Comparison of ENCODE assay signal across 2 cellular contexts in the genomic region with DNA sequence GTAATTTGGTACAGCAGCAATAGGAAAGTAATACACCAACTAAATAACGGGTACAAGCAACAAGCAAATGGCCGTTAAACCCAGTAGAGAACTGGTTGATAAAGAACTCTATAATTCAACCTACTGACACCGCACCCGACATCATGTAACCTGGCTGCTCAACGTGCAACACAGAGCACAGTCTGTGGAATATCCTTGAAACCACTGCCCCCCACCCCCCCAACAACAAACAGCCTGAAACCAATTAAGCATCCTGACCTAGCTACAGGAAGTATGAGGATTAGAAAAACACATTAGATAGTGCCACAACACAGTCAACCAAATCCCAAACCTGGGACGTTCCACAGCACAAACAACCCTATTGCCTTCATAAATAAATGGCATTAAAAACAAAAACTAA.
TF ChIP-seq lines count a peak whose summit lies in the region.

No MANE protein-coding gene starts in this region.

TF ChIP-seq in HepG2, 621 proteins besides CTCF, POLR2A, EP300 and RAD21:
- no peak for TF ChIP-seq ZNF383 (CRISPR knock-in tag; IDR thresholded peaks at IDR 0.05; ENCODE audit: borderline replicate concordance)
- no peak for TF ChIP-seq KDM2A (CRISPR knock-in tag; IDR thresholded peaks at IDR 0.05; ENCODE audit: borderline replicate concordance, low read depth)
- TF ChIP-seq PHF20 (CRISPR knock-in tag; IDR thresholded peaks at IDR 0.05), result no peak
- no peak for TF ChIP-seq FOXA1 (IDR thresholded peaks at IDR 0.05)
- TF ChIP-seq FOXA1 (CRISPR knock-in tag; IDR thresholded peaks at IDR 0.05), result no peak
- TF ChIP-seq RORA (CRISPR knock-in tag; IDR thresholded peaks at IDR 0.05), result no peak
- TF ChIP-seq, protein P1, sequence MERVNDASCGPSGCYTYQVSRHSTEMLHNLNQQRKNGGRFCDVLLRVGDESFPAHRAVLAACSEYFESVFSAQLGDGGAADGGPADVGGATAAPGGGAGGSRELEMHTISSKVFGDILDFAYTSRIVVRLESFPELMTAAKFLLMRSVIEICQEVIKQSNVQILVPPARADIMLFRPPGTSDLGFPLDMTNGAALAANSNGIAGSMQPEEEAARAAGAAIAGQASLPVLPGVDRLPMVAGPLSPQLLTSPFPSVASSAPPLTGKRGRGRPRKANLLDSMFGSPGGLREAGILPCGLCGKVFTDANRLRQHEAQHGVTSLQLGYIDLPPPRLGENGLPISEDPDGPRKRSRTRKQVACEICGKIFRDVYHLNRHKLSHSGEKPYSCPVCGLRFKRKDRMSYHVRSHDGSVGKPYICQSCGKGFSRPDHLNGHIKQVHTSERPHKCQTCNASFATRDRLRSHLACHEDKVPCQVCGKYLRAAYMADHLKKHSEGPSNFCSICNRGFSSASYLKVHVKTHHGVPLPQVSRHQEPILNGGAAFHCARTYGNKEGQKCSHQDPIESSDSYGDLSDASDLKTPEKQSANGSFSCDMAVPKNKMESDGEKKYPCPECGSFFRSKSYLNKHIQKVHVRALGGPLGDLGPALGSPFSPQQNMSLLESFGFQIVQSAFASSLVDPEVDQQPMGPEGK (CRISPR knock-in tag; IDR thresholded peaks at IDR 0.05), result peak; percentile 53; the same call in 1 of the 2 replicates
- TF ChIP-seq, protein P2, sequence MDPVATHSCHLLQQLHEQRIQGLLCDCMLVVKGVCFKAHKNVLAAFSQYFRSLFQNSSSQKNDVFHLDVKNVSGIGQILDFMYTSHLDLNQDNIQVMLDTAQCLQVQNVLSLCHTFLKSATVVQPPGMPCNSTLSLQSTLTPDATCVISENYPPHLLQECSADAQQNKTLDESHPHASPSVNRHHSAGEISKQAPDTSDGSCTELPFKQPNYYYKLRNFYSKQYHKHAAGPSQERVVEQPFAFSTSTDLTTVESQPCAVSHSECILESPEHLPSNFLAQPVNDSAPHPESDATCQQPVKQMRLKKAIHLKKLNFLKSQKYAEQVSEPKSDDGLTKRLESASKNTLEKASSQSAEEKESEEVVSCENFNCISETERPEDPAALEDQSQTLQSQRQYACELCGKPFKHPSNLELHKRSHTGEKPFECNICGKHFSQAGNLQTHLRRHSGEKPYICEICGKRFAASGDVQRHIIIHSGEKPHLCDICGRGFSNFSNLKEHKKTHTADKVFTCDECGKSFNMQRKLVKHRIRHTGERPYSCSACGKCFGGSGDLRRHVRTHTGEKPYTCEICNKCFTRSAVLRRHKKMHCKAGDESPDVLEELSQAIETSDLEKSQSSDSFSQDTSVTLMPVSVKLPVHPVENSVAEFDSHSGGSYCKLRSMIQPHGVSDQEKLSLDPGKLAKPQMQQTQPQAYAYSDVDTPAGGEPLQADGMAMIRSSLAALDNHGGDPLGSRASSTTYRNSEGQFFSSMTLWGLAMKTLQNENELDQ (CRISPR knock-in tag; IDR thresholded peaks at IDR 0.05; ENCODE audit: borderline replicate concordance), result no peak
- TF ChIP-seq, protein P3, sequence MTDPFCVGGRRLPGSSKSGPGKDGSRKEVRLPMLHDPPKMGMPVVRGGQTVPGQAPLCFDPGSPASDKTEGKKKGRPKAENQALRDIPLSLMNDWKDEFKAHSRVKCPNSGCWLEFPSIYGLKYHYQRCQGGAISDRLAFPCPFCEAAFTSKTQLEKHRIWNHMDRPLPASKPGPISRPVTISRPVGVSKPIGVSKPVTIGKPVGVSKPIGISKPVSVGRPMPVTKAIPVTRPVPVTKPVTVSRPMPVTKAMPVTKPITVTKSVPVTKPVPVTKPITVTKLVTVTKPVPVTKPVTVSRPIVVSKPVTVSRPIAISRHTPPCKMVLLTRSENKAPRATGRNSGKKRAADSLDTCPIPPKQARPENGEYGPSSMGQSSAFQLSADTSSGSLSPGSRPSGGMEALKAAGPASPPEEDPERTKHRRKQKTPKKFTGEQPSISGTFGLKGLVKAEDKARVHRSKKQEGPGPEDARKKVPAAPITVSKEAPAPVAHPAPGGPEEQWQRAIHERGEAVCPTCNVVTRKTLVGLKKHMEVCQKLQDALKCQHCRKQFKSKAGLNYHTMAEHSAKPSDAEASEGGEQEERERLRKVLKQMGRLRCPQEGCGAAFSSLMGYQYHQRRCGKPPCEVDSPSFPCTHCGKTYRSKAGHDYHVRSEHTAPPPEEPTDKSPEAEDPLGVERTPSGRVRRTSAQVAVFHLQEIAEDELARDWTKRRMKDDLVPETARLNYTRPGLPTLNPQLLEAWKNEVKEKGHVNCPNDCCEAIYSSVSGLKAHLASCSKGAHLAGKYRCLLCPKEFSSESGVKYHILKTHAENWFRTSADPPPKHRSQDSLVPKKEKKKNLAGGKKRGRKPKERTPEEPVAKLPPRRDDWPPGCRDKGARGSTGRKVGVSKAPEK (CRISPR knock-in tag; IDR thresholded peaks at IDR 0.05; ENCODE audit: borderline replicate concordance), result no peak

TF ChIP-seq in GM23338, 12 proteins besides CTCF, POLR2A, EP300 and RAD21:
- TF ChIP-seq EZH2 (IDR thresholded peaks at IDR 0.05; ENCODE audit: low read depth, unreplicated experiment), result no peak
- no peak for TF ChIP-seq NANOG (IDR thresholded peaks at IDR 0.05; ENCODE audit: borderline replicate concordance)
- TF ChIP-seq JUNB (IDR thresholded peaks at IDR 0.05; ENCODE audit: unreplicated experiment), result no peak
- no peak for TF ChIP-seq ZNF114 (CRISPR knock-in tag; IDR thresholded peaks at IDR 0.05)
- TF ChIP-seq, protein P4, sequence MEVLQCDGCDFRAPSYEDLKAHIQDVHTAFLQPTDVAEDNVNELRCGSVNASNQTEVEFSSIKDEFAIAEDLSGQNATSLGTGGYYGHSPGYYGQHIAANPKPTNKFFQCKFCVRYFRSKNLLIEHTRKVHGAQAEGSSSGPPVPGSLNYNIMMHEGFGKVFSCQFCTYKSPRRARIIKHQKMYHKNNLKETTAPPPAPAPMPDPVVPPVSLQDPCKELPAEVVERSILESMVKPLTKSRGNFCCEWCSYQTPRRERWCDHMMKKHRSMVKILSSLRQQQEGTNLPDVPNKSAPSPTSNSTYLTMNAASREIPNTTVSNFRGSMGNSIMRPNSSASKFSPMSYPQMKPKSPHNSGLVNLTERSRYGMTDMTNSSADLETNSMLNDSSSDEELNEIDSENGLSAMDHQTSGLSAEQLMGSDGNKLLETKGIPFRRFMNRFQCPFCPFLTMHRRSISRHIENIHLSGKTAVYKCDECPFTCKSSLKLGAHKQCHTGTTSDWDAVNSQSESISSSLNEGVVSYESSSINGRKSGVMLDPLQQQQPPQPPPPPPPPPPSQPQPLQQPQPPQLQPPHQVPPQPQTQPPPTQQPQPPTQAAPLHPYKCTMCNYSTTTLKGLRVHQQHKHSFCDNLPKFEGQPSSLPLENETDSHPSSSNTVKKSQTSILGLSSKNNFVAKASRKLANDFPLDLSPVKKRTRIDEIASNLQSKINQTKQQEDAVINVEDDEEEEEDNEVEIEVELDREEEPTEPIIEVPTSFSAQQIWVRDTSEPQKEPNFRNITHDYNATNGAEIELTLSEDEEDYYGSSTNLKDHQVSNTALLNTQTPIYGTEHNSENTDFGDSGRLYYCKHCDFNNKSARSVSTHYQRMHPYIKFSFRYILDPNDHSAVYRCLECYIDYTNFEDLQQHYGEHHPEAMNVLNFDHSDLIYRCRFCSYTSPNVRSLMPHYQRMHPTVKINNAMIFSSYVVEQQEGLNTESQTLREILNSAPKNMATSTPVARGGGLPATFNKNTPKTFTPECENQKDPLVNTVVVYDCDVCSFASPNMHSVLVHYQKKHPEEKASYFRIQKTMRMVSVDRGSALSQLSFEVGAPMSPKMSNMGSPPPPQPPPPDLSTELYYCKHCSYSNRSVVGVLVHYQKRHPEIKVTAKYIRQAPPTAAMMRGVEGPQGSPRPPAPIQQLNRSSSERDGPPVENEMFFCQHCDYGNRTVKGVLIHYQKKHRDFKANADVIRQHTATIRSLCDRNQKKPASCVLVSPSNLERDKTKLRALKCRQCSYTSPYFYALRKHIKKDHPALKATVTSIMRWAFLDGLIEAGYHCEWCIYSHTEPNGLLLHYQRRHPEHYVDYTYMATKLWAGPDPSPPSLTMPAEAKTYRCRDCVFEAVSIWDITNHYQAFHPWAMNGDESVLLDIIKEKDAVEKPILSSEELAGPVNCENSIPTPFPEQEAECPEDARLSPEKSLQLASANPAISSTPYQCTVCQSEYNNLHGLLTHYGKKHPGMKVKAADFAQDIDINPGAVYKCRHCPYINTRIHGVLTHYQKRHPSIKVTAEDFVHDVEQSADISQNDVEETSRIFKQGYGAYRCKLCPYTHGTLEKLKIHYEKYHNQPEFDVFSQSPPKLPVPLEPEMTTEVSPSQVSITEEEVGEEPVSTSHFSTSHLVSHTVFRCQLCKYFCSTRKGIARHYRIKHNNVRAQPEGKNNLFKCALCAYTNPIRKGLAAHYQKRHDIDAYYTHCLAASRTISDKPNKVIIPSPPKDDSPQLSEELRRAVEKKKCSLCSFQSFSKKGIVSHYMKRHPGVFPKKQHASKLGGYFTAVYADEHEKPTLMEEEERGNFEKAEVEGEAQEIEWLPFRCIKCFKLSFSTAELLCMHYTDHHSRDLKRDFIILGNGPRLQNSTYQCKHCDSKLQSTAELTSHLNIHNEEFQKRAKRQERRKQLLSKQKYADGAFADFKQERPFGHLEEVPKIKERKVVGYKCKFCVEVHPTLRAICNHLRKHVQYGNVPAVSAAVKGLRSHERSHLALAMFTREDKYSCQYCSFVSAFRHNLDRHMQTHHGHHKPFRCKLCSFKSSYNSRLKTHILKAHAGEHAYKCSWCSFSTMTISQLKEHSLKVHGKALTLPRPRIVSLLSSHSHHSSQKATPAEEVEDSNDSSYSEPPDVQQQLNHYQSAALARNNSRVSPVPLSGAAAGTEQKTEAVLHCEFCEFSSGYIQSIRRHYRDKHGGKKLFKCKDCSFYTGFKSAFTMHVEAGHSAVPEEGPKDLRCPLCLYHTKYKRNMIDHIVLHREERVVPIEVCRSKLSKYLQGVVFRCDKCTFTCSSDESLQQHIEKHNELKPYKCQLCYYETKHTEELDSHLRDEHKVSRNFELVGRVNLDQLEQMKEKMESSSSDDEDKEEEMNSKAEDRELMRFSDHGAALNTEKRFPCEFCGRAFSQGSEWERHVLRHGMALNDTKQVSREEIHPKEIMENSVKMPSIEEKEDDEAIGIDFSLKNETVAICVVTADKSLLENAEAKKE (CRISPR knock-in tag; IDR thresholded peaks at IDR 0.05), result no peak
- no peak for TF ChIP-seq CREB1 (CRISPR knock-in tag; IDR thresholded peaks at IDR 0.05; ENCODE audit: low read depth)
- TF ChIP-seq ZNF331 (CRISPR knock-in tag; IDR thresholded peaks at IDR 0.05; ENCODE audit: low read depth), result no peak
- TF ChIP-seq POLR2AphosphoS5 (IDR thresholded peaks at IDR 0.05; ENCODE audit: low read depth), result no peak
- TF ChIP-seq, protein P5, sequence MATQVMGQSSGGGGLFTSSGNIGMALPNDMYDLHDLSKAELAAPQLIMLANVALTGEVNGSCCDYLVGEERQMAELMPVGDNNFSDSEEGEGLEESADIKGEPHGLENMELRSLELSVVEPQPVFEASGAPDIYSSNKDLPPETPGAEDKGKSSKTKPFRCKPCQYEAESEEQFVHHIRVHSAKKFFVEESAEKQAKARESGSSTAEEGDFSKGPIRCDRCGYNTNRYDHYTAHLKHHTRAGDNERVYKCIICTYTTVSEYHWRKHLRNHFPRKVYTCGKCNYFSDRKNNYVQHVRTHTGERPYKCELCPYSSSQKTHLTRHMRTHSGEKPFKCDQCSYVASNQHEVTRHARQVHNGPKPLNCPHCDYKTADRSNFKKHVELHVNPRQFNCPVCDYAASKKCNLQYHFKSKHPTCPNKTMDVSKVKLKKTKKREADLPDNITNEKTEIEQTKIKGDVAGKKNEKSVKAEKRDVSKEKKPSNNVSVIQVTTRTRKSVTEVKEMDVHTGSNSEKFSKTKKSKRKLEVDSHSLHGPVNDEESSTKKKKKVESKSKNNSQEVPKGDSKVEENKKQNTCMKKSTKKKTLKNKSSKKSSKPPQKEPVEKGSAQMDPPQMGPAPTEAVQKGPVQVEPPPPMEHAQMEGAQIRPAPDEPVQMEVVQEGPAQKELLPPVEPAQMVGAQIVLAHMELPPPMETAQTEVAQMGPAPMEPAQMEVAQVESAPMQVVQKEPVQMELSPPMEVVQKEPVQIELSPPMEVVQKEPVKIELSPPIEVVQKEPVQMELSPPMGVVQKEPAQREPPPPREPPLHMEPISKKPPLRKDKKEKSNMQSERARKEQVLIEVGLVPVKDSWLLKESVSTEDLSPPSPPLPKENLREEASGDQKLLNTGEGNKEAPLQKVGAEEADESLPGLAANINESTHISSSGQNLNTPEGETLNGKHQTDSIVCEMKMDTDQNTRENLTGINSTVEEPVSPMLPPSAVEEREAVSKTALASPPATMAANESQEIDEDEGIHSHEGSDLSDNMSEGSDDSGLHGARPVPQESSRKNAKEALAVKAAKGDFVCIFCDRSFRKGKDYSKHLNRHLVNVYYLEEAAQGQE (IDR thresholded peaks at IDR 0.05; ENCODE audit: unreplicated experiment), result no peak
- no peak for TF ChIP-seq STAT1 (IDR thresholded peaks at IDR 0.05; ENCODE audit: unreplicated experiment)
- TF ChIP-seq, protein P6, sequence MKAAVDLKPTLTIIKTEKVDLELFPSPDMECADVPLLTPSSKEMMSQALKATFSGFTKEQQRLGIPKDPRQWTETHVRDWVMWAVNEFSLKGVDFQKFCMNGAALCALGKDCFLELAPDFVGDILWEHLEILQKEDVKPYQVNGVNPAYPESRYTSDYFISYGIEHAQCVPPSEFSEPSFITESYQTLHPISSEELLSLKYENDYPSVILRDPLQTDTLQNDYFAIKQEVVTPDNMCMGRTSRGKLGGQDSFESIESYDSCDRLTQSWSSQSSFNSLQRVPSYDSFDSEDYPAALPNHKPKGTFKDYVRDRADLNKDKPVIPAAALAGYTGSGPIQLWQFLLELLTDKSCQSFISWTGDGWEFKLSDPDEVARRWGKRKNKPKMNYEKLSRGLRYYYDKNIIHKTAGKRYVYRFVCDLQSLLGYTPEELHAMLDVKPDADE (IDR thresholded peaks at IDR 0.05), result no peak
- no peak for TF ChIP-seq EZH2phosphoT487 (IDR thresholded peaks at IDR 0.05; ENCODE audit: unreplicated experiment)
